Comparison of ENCODE assay signal across 27 cellular contexts in the genomic region with DNA sequence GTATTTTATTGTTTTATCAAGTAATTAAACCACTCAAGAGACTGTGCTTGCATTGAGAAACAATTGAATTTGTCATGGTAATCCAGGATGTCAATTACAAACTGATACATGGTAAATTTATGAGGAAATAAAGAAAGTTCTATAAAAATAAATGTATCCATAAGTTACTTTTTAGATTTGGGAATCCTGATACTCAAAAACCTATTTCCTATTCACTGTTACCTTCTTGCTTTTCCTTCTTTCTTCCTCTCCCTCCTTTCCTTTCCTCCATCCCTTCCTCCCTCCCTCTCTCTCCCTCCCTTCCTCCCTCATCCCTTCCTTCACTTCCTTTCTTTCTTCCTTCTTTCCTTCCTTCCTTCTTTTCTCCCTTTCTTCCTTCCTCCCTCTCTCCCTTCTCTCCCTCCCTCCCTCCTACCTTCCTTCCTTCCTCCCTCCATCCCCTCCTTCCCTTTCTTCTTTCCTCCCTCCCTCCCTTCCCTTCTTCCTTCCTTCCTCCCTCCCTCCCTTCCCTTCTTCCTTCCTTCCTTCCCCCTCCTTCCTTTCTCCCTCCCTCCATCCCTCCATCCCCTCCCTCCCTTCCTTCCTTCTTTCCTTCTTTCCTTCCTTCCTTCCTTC.
"Had no signal": no experiment of that assay in that cellular context is flagged by ENCODE, and none has a peak within 500 bp of the region (broad histone marks: within the 10 kb centered on the region; RNA-seq: fewer than 3 reads in every experiment).

No MANE protein-coding gene starts in this region.

- H3K4me3 ChIP-seq: stomach, suprapubic skin, testis, thoracic aorta, thyroid gland, tibial artery, tibial nerve, transverse colon, upper lobe of left lung, upper lobe of right lung, uterus, vagina had no signal

- H3K36me3 ChIP-seq: stomach, suprapubic skin, thoracic aorta, thyroid gland, tibial artery, tibial nerve, transverse colon, upper lobe of left lung, upper lobe of right lung, uterus, vagina had no signal

- ATAC-seq: stimulated activated effector memory CD8-positive, alpha-beta T cell treated with anti-CD3 and anti-CD28 coated beads, Interleukin-12 subunit alpha, Interleukin-12 subunit beta, amount 100 ng/mL, for 72 hours; stimulated activated memory B cell treated with anti-CD40 and anti-IgM and Interleukin-4, amounts not matched to agents 10 μg/mL and 1 μg/mL and 100 μg/mL, for 72 hours; stimulated activated naive B cell treated with anti-CD40 and anti-IgM and Interleukin-4, amounts not matched to agents 10 μg/mL and 1 μg/mL and 100 μg/mL, for 72 hours; stimulated activated naive CD8-positive, alpha-beta T cell treated with anti-CD3 and anti-CD28 coated beads, Interleukin-15, amount 100 ng/mL, for 72 hours; stimulated activated naive CD8-positive, alpha-beta T cell treated with anti-CD3 and anti-CD28 coated beads, Interleukin-15, Interleukin-2, amounts not matched to agents 100 U/mL and 50 U/mL, for 24 hours; upper lobe of right lung had no signal

- DNase-seq: stimulated activated CD4-positive, alpha-beta T cell treated with anti-CD3 and anti-CD28 coated beads, Interleukin-2, amount 100 ng/mL, for 48 hours; stimulated activated CD4-positive, alpha-beta T cell treated with anti-CD3 and anti-CD28 coated beads, Interleukin-4, amount 100 ng/mL, for 1 hour; stimulated activated CD4-positive, alpha-beta T cell treated with anti-CD3 and anti-CD28 coated beads, Interleukin-4, amount 100 ng/mL, for 24 hours; stimulated activated CD4-positive, alpha-beta T cell treated with anti-CD3 and anti-CD28 coated beads, Interleukin-4, amount 100 ng/mL, for 4 hours; stimulated activated CD8-positive, alpha-beta memory T cell treated with anti-CD3 and anti-CD28 coated beads, Interleukin-4, amount 100 ng/mL, for 48 hours; stimulated activated naive B cell treated with anti-CD40 and anti-IgM and Interleukin-4, amounts not matched to agents 10 μg/mL and 1 μg/mL and 100 μg/mL, for 72 hours; stimulated activated naive CD4-positive, alpha-beta T cell; stimulated activated naive CD4-positive, alpha-beta T cell treated with Interleukin-2 at 50 U/mL for 16 hours; stimulated activated naive CD8-positive, alpha-beta T cell treated with anti-CD3 and anti-CD28 coated beads, Interleukin-15, amount 100 ng/mL, for 72 hours; stimulated activated naive CD8-positive, alpha-beta T cell treated with anti-CD3 and anti-CD28 coated beads, Interleukin-15, Interleukin-2, amounts not matched to agents 100 U/mL and 50 U/mL, for 24 hours; stomach; substantia nigra; testis; thyroid gland; tibial artery; transverse colon; trophoblast cell; upper lobe of left lung; upper lobe of right lung; uterus had no signal

- H3K27me3 ChIP-seq: stomach, suprapubic skin, testis, thyroid gland, tibial artery, tibial nerve, transverse colon, upper lobe of left lung, upper lobe of right lung, uterus, vagina had no signal

- FAIRE-seq: urothelium cell line had no signal

- H3K27ac ChIP-seq: stomach, suprapubic skin, testis, thoracic aorta, thyroid gland, tibial artery, tibial nerve, transverse colon, upper lobe of left lung, upper lobe of right lung, uterus, vagina had no signal

- H3K4me1 ChIP-seq: stomach, suprapubic skin, testis, thyroid gland, transverse colon, upper lobe of left lung, upper lobe of right lung, uterus, vagina had no signal

- H3K9me3 ChIP-seq: stomach, suprapubic skin, testis, thoracic aorta, thyroid gland, tibial artery, tibial nerve, transverse colon, upper lobe of left lung, upper lobe of right lung, uterus, vagina had no signal
